ENCODE assay signal across 8 cellular contexts in the genomic region with DNA sequence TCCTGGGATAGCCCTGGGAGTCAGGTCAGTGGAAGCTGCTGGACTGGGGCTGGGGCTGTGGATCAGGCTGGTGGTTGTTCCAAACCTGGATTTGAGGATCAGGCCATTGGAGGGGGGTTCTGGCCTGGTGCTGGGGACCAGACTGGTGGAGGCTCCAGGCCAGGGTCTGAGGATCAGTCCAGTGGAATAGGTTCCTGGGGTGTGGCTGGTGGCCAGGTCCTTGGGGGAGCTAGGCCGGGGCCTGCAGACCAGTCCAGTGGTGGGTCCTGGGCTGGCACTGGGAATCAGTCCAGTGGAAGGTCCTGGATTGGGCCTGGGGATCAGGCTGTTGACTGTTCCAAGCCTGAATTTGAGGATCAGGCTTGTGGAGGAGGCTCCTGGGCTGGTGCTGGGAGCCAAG.
"Had no signal": no experiment of that assay in that cellular context is flagged by ENCODE, and none has a peak within 500 bp of the region (broad histone marks: within the 10 kb centered on the region; RNA-seq: fewer than 3 reads in every experiment).

No MANE protein-coding gene starts in this region.

- H3K9ac ChIP-seq: GM23248 had no signal

- H3K36me3 ChIP-seq: HAP-1 had no signal

- H2AFZ ChIP-seq: GM23248, GM23338 had no signal

- H3K4me2 ChIP-seq: GM23338 had no signal

- H3K4me1 Mint-ChIP-seq: GM23338, H9 had no signal

- H3K9me3 Mint-ChIP-seq: GM23338, HFFc6 had no signal

- H3K27ac Mint-ChIP-seq: GM23338, HFFc6 had no signal

- H3K4me3 Mint-ChIP-seq: GM23338, H9, HFFc6 had no signal

- H3K4me3 ChIP-seq: GM23248, GM23338, HAP-1 had no signal

- ATAC-seq: GM23338, HCT116 had no signal

- H3K4me1 ChIP-seq: HAP-1 had no signal

- H3K27ac ChIP-seq: GM23248 had no signal

- DNase-seq: GM23248, GOT3, H9, HCEC 1CT, HFFc6 had no signal

- H3K9me3 ChIP-seq: HAP-1 had no signal
